In the genomic region with DNA sequence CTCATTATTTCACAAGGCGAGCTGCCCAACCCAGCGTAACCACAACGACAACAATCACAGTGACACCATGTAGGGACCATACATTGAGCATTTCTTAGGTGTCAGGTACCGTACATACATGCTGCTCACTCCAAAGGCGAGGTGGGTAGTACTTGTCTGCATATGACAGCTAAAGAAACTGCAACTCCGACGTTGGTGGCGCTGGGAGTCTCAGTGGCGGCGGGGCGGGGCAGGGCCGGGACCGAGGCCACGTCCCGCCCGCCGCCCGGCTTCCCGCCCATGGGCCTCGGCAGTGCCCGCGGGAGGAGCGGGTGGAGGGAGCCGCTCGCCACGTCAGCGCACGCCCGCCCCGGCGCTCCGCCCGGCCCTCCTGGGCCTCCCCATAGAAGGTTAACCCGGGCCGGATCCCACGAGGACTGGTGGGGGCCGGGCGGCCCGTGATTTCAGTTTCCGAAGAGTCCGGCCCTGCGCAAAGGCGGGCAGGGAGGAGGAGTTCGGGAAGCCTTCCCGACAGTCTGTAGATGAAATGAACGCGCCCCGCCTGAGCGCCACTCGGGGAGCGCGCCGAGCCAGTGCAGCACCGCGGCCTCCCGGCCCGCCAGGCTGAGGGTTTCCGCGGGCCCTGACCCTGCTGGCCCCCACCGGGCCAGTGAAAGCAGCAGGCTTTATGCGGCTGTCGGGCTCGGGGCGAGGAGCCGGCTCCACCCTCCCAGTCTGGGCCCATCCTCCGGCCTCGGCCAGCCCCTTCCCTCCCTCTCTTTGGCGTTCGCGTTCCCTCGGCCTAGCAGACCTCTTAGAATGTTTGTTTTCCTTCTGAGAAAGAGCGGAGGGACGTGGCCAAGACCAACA, we compare ENCODE assay signal across 1 cellular context.
A peak's percentile ranks its signal among the peaks of the same experiment; 100 is the strongest.
TF ChIP-seq lines count a peak whose summit lies in the region.

No MANE protein-coding gene starts in this region.

TF ChIP-seq in HepG2, 621 proteins besides CTCF, POLR2A, EP300 and RAD21 (continued from another document):
- TF ChIP-seq ZNF878 (CRISPR knock-in tag; IDR thresholded peaks at IDR 0.05) (peak; percentile 68; the same call in 1 of the 2 replicates), PHF21A (CRISPR knock-in tag; IDR thresholded peaks at IDR 0.05) (no peak; the same call in 1 of the 2 replicates), ZNF564 (CRISPR knock-in tag; IDR thresholded peaks at IDR 0.05) (peak; percentile 76; the same call in 1 of the 2 replicates), YEATS2 (CRISPR knock-in tag; IDR thresholded peaks at IDR 0.05; ENCODE audit: borderline replicate concordance) (peak; percentile 19; the same call in 1 of the 2 replicates), ZNF83 (CRISPR knock-in tag; IDR thresholded peaks at IDR 0.05; ENCODE audit: borderline replicate concordance) (no peak), ZNF3 (CRISPR knock-in tag; IDR thresholded peaks at IDR 0.05) (no peak), ZKSCAN1 (IDR thresholded peaks at IDR 0.05; ENCODE audit: low read length) (no peak), PAF1 (CRISPR knock-in tag; IDR thresholded peaks at IDR 0.05) (no peak), EHMT2 (IDR thresholded peaks at IDR 0.05; ENCODE audit: borderline replicate concordance, low read depth, low read length) (no peak), ZSCAN9 (CRISPR knock-in tag; IDR thresholded peaks at IDR 0.05; ENCODE audit: borderline replicate concordance) (peak; percentile 58; the same call in 1 of the 2 replicates), ZNF792 (CRISPR knock-in tag; IDR thresholded peaks at IDR 0.05) (peak; percentile 33; the same call in 1 of the 2 replicates), MIER2 (CRISPR knock-in tag; IDR thresholded peaks at IDR 0.05) (no peak), ZNF33B (CRISPR knock-in tag; IDR thresholded peaks at IDR 0.05) (no peak)
- TF ChIP-seq, protein P1, sequence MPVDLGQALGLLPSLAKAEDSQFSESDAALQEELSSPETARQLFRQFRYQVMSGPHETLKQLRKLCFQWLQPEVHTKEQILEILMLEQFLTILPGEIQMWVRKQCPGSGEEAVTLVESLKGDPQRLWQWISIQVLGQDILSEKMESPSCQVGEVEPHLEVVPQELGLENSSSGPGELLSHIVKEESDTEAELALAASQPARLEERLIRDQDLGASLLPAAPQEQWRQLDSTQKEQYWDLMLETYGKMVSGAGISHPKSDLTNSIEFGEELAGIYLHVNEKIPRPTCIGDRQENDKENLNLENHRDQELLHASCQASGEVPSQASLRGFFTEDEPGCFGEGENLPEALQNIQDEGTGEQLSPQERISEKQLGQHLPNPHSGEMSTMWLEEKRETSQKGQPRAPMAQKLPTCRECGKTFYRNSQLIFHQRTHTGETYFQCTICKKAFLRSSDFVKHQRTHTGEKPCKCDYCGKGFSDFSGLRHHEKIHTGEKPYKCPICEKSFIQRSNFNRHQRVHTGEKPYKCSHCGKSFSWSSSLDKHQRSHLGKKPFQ (CRISPR knock-in tag; IDR thresholded peaks at IDR 0.05; ENCODE audit: insufficient replicate concordance): peak; percentile 51
